In the genomic region with DNA sequence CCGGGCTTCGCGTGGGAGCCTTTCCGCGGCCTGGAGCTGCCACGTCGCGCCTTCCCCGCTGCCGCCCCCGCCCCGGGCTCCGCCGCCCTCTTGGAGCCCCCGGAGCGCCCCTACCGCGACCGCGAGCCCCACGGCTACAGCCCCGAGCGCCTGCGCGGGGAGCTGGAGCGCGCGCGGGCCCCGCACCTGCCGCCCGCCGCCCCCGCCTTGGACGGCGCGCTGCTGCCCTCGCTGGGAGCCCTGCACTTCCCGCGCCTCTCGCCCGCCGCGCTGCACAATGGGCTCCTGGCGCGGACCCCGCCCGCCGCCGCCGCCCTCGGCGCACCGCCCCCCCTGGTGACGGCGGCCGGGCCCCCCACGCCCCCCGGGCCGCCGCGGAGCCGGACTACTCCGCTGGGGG, we compare ENCODE assay signal across 16 cellular contexts. TPM values are rescaled to one million over a fixed set of nuclear protein-coding genes. Genes with fewer than 3 reads are reported as not detected.
"Had no signal": no experiment of that assay in that cellular context is flagged by ENCODE, and none has a peak within 500 bp of the region (broad histone marks: within the 10 kb centered on the region; RNA-seq: fewer than 3 reads in every experiment).

No MANE protein-coding gene starts in this region.

- H3K9me3 Mint-ChIP-seq: activated B cell treated with CpG ODN at 0.5 μM for 24 hours; activated CD4-positive, alpha-beta T cell treated with anti-CD3 and anti-CD28 coated beads, Interleukin-2, amount 10 ng/mL, durations not matched to agents 24 days and 14 days; activated naive CD4-positive, alpha-beta T cell treated with anti-CD3 and anti-CD28 coated beads for 36 hours had no signal

- H3K4me3 Mint-ChIP-seq: activated B cell treated with CpG ODN at 0.5 μM for 24 hours; activated CD4-positive, alpha-beta T cell treated with anti-CD3 and anti-CD28 coated beads, Interleukin-2, amount 10 ng/mL, durations not matched to agents 24 days and 14 days; activated naive CD4-positive, alpha-beta T cell treated with anti-CD3 and anti-CD28 coated beads for 36 hours had no signal

- H3K27ac Mint-ChIP-seq: activated B cell treated with CpG ODN at 0.5 μM for 24 hours; activated CD4-positive, alpha-beta T cell treated with anti-CD3 and anti-CD28 coated beads, Interleukin-2, amount 10 ng/mL, durations not matched to agents 24 days and 14 days; activated naive CD4-positive, alpha-beta T cell treated with anti-CD3 and anti-CD28 coated beads for 36 hours had no signal

- H3K27ac ChIP-seq: colonic mucosa, gastrocnemius medialis, hepatocyte, neutrophil, SJSA1, tibial artery had no signal

- H3K9me3 ChIP-seq: colonic mucosa, gastrocnemius medialis, neutrophil, SJSA1, tibial artery had no signal

- H3K4me1 ChIP-seq: colonic mucosa, gastrocnemius medialis, SJSA1, tibial artery had no signal

- ATAC-seq: gastrocnemius medialis, left lobe of liver had no signal

- H3K27me3 ChIP-seq: colonic mucosa, gastrocnemius medialis, neutrophil, SJSA1, tibial artery had no signal

- H3K4me1 Mint-ChIP-seq: activated B cell treated with CpG ODN at 0.5 μM for 24 hours; activated CD4-positive, alpha-beta T cell treated with anti-CD3 and anti-CD28 coated beads, Interleukin-2, amount 10 ng/mL, durations not matched to agents 24 days and 14 days had no signal

- H3K4me3 ChIP-seq: colonic mucosa, hepatocyte, SJSA1 had no signal

- H3K27me3 Mint-ChIP-seq: activated B cell treated with CpG ODN at 0.5 μM for 24 hours; activated CD4-positive, alpha-beta T cell treated with anti-CD3 and anti-CD28 coated beads, Interleukin-2, amount 10 ng/mL, durations not matched to agents 24 days and 14 days had no signal

- DNase-seq: activated B cell treated with CpG ODN at 0.5 μM for 24 hours; activated CD4-positive, alpha-beta T cell treated with anti-CD3 and anti-CD28 coated beads, Interleukin-2, amount 10 ng/mL, durations not matched to agents 24 days and 14 days; activated CD8-positive, alpha-beta memory T cell treated with anti-CD3 and anti-CD28 coated beads for 24 hours; activated naive CD4-positive, alpha-beta T cell treated with anti-CD3 and anti-CD28 coated beads for 36 hours; caudate nucleus; colonic mucosa; effector CD8-positive, alpha-beta T cell; gastrocnemius medialis; stimulated activated CD4-positive, alpha-beta T cell treated with anti-CD3 and anti-CD28 coated beads, Interleukin-4, amount 100 ng/mL, for 4 hours; T-helper 9 cell; tibial artery had no signal

- H3K36me3 ChIP-seq: colonic mucosa, SJSA1 had no signal

RNA-seq across cellular contexts. Expression of a gene that starts 27.1 kb away (rescaled TPM):
- total RNA-seq: activated B cell treated with CpG ODN at 0.5 μM for 24 hours; activated CD4-positive, alpha-beta T cell treated with anti-CD3 and anti-CD28 coated beads, Interleukin-2, amount 10 ng/mL, durations not matched to agents 24 days and 14 days; activated naive CD4-positive, alpha-beta T cell treated with anti-CD3 and anti-CD28 coated beads for 36 hours; hepatocyte; SJSA1 had no signal

RNA-seq across cellular contexts. Expression of a gene that starts 35.3 kb away (rescaled TPM):
- total RNA-seq: activated B cell treated with CpG ODN at 0.5 μM for 24 hours; activated CD4-positive, alpha-beta T cell treated with anti-CD3 and anti-CD28 coated beads, Interleukin-2, amount 10 ng/mL, durations not matched to agents 24 days and 14 days; activated naive CD4-positive, alpha-beta T cell treated with anti-CD3 and anti-CD28 coated beads for 36 hours; gastrocnemius medialis; hepatocyte; left lobe of liver; SJSA1; skeletal muscle tissue had no signal
- polyA plus RNA-seq: hepatocyte had no signal
